Comparison of ENCODE assay signal across 1 cellular context in the genomic region with DNA sequence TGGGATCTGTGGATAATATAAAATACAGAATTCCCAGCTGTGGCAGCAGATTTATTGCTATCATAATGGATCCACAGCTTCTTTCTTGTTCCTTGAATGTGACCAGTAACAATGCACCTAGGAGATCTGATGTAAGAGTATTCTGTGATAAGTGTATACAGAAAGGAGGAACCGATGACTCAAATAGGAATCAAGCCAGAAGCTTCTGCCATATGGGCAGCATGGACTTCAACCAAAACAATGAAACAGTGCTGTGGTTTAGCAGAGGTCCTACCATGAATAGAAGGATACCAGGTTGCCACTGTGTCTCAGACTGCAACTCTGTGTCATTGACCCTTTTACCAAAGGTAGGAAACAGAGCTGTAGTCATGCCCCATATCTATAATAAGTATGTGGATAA.
TF ChIP-seq lines count a peak whose summit lies in the region.

No MANE protein-coding gene starts in this region.

TF ChIP-seq in GM12878, 131 proteins besides CTCF, POLR2A, EP300 and RAD21 (continued from another document):
- TF ChIP-seq, protein P1, sequence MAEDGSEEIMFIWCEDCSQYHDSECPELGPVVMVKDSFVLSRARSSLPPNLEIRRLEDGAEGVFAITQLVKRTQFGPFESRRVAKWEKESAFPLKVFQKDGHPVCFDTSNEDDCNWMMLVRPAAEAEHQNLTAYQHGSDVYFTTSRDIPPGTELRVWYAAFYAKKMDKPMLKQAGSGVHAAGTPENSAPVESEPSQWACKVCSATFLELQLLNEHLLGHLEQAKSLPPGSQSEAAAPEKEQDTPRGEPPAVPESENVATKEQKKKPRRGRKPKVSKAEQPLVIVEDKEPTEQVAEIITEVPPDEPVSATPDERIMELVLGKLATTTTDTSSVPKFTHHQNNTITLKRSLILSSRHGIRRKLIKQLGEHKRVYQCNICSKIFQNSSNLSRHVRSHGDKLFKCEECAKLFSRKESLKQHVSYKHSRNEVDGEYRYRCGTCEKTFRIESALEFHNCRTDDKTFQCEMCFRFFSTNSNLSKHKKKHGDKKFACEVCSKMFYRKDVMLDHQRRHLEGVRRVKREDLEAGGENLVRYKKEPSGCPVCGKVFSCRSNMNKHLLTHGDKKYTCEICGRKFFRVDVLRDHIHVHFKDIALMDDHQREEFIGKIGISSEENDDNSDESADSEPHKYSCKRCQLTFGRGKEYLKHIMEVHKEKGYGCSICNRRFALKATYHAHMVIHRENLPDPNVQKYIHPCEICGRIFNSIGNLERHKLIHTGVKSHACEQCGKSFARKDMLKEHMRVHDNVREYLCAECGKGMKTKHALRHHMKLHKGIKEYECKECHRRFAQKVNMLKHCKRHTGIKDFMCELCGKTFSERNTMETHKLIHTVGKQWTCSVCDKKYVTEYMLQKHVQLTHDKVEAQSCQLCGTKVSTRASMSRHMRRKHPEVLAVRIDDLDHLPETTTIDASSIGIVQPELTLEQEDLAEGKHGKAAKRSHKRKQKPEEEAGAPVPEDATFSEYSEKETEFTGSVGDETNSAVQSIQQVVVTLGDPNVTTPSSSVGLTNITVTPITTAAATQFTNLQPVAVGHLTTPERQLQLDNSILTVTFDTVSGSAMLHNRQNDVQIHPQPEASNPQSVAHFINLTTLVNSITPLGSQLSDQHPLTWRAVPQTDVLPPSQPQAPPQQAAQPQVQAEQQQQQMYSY (CRISPR knock-in tag; IDR thresholded peaks at IDR 0.05), result no peak
- TF ChIP-seq, protein P2, sequence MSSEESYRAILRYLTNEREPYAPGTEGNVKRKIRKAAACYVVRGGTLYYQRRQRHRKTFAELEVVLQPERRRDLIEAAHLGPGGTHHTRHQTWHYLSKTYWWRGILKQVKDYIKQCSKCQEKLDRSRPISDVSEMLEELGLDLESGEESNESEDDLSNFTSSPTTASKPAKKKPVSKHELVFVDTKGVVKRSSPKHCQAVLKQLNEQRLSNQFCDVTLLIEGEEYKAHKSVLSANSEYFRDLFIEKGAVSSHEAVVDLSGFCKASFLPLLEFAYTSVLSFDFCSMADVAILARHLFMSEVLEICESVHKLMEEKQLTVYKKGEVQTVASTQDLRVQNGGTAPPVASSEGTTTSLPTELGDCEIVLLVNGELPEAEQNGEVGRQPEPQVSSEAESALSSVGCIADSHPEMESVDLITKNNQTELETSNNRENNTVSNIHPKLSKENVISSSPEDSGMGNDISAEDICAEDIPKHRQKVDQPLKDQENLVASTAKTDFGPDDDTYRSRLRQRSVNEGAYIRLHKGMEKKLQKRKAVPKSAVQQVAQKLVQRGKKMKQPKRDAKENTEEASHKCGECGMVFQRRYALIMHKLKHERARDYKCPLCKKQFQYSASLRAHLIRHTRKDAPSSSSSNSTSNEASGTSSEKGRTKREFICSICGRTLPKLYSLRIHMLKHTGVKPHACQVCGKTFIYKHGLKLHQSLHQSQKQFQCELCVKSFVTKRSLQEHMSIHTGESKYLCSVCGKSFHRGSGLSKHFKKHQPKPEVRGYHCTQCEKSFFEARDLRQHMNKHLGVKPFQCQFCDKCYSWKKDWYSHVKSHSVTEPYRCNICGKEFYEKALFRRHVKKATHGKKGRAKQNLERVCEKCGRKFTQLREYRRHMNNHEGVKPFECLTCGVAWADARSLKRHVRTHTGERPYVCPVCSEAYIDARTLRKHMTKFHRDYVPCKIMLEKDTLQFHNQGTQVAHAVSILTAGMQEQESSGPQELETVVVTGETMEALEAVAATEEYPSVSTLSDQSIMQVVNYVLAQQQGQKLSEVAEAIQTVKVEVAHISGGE (CRISPR knock-in tag; IDR thresholded peaks at IDR 0.05), result no peak
- TF ChIP-seq SMARCA5 (IDR thresholded peaks at IDR 0.05) (no peak), HDGF (IDR thresholded peaks at IDR 0.05) (no peak), PKNOX1 (IDR thresholded peaks at IDR 0.05) (no peak), MEF2A (IDR thresholded peaks at IDR 0.05; ENCODE audit: insufficient read depth, low read depth, low read length) (no peak)
